Comparison of ENCODE assay signal across 12 cellular contexts in genomic region chr1:212289262-212290077, GRCh38. TPM values are rescaled to one million over a fixed set of nuclear protein-coding genes. Genes with fewer than 3 reads are reported as not detected.
DNase-seq lines count a peak whose midpoint lies in the region; ATAC-seq and TF ChIP-seq lines count a peak whose summit lies in the region.
"Had no signal": no experiment of that assay in that cellular context is flagged by ENCODE, and none has a peak within 500 bp of the region (broad histone marks: within the 10 kb centered on the region; RNA-seq: fewer than 3 reads in every experiment).

No MANE protein-coding gene starts in this region.

- H3K27me3 ChIP-seq in neutrophil (no peaks in the 10 kb centered on the region), stomach (no peaks in the 10 kb centered on the region)

- peaks cover 14% of the 10 kb centered on the region for H3K36me3 Mint-ChIP-seq in T-helper 1 cell treated with Interleukin-12 subunit alpha and Interleukin-12 subunit beta and Interleukin-4 antibody, amounts not matched to agents 30 μg/mL and 1 μg/mL, for 36 hours (ENCODE audit: low read depth)
- no peaks in the 10 kb centered on the region for H3K36me3 Mint-ChIP-seq in activated naive CD8-positive, alpha-beta T cell treated with anti-CD3 and anti-CD28 coated beads, Interleukin-2, amount 50 U/mL, for 24 hours (ENCODE audit: low read depth)

- intact Hi-C loops in head of caudate nucleus (cut with DNase I) (loop anchor here (5.0 to 10.0 kb wide), 3 partner anchors 165 to 315 kb away; partner anchors contain the start of gene ATF3), stomach (cut with DNase I; ENCODE audit: low total_unique reads) (loop anchor here (10.0 kb wide), 1 partner anchor 225 kb away; no protein-coding TSS in a partner anchor)

- TF ChIP-seq POLR2A in stomach (IDR thresholded peaks at IDR 0.05), result no peak

- no peak for TF ChIP-seq EP300 in stomach (IDR thresholded peaks at IDR 0.05)

- POLR2A ChIA-PET in HEK293T (lab: Yijun Ruan, JAX), result no interaction called here

- H3K9me3 Mint-ChIP-seq in T-helper 1 cell treated with Interleukin-12 subunit alpha and Interleukin-12 subunit beta and Interleukin-4 antibody, amounts not matched to agents 30 μg/mL and 1 μg/mL, for 36 hours, result no peaks in the 10 kb centered on the region
- H3K9me3 Mint-ChIP-seq in activated naive CD8-positive, alpha-beta T cell treated with anti-CD3 and anti-CD28 coated beads, Interleukin-2, amount 50 U/mL, for 24 hours, result no peaks in the 10 kb centered on the region
- H3K9me3 Mint-ChIP-seq: nephron had no signal

- peaks cover 69 to 84% of the 10 kb centered on the region in 2 experiments for H3K4me1 ChIP-seq in neutrophil (ENCODE audit: control insufficient read depth in 1 of 2, insufficient read depth in 1 of 2, low read depth in 1 of 2, low read length in 1 of 2)
- H3K4me1 ChIP-seq in stomach, result peaks cover 10 to 77% (median 54%) of the 10 kb centered on the region in 4 donors

- H3K4me1 Mint-ChIP-seq in T-helper 1 cell treated with Interleukin-12 subunit alpha and Interleukin-12 subunit beta and Interleukin-4 antibody, amounts not matched to agents 30 μg/mL and 1 μg/mL, for 36 hours (ENCODE audit: low read depth), result peaks cover 41% of the 10 kb centered on the region
- H3K4me1 Mint-ChIP-seq in activated naive CD8-positive, alpha-beta T cell treated with anti-CD3 and anti-CD28 coated beads, Interleukin-2, amount 50 U/mL, for 24 hours, result peaks cover 69% of the 10 kb centered on the region

- CTCF ChIA-PET in HEK293T (lab: Yijun Ruan, JAX), result interaction anchor here (1.2 kb wide), 1 partner anchor 17 kb away, joined by 5 read pairs; no protein-coding TSS in a partner anchor

- H3K27me3 Mint-ChIP-seq in T-helper 1 cell treated with Interleukin-12 subunit alpha and Interleukin-12 subunit beta and Interleukin-4 antibody, amounts not matched to agents 30 μg/mL and 1 μg/mL, for 36 hours (ENCODE audit: low read depth), result no peaks in the 10 kb centered on the region
- H3K27me3 Mint-ChIP-seq in activated naive CD8-positive, alpha-beta T cell treated with anti-CD3 and anti-CD28 coated beads, Interleukin-2, amount 50 U/mL, for 24 hours, result no peaks in the 10 kb centered on the region

- H3K27ac ChIP-seq in neutrophil, result peak overlapping the region; percentile 95
- peak overlapping the region in 1 of 5 donors; percentile 17 for H3K27ac ChIP-seq in stomach
- H3K27ac ChIP-seq: 22Rv1 had no signal

- H3K9me3 ChIP-seq in neutrophil, result no peaks in the 10 kb centered on the region
- H3K9me3 ChIP-seq in stomach, result no peaks in the 10 kb centered on the region

- no peak for ATAC-seq in activated naive CD8-positive, alpha-beta T cell treated with anti-CD3 and anti-CD28 coated beads, Interleukin-2, amount 50 U/mL, for 24 hours

- no peak for DNase-seq in T-helper 1 cell
- DNase-seq in HEK293T (ENCODE audit: extremely low spot score), result no peak
- DNase-seq in activated naive CD8-positive, alpha-beta T cell treated with anti-CD3 and anti-CD28 coated beads, Interleukin-2, amount 50 U/mL, for 24 hours, result no peak
- no peak for DNase-seq in NCI-H510A treated with DMSO at 0.1 percent for 48 hours (lab: John Stamatoyannopoulos, UW)
- DNase-seq in head of caudate nucleus, result no peak
- no peak for DNase-seq in stomach
- DNase-seq: NCI-H1092 treated with DMSO at 0.1 percent for 48 hours, NCI-H526 had no signal

- H3K4me3 Mint-ChIP-seq in T-helper 1 cell treated with Interleukin-12 subunit alpha and Interleukin-12 subunit beta and Interleukin-4 antibody, amounts not matched to agents 30 μg/mL and 1 μg/mL, for 36 hours, result peak overlapping the region; percentile 40
- peak overlapping the region; percentile 27 for H3K4me3 Mint-ChIP-seq in activated naive CD8-positive, alpha-beta T cell treated with anti-CD3 and anti-CD28 coated beads, Interleukin-2, amount 50 U/mL, for 24 hours

- 38 to 52% (median 43%) methylated on average over 4 of the region's 4 CpGs for WGBS in stomach, 5 donors

- H3K27ac Mint-ChIP-seq in T-helper 1 cell treated with Interleukin-12 subunit alpha and Interleukin-12 subunit beta and Interleukin-4 antibody, amounts not matched to agents 30 μg/mL and 1 μg/mL, for 36 hours, result no peak overlapping the region
- no peak overlapping the region for H3K27ac Mint-ChIP-seq in activated naive CD8-positive, alpha-beta T cell treated with anti-CD3 and anti-CD28 coated beads, Interleukin-2, amount 50 U/mL, for 24 hours
- H3K27ac Mint-ChIP-seq: nephron had no signal

- TF ChIP-seq CTCF in neutrophil (IDR thresholded peaks at IDR 0.05) (no peak), stomach (IDR thresholded peaks at IDR 0.05) (no peak)

- H3K36me3 ChIP-seq in neutrophil, result no peaks in the 10 kb centered on the region
- no peaks in the 10 kb centered on the region for H3K36me3 ChIP-seq in stomach

- peak overlapping the region; percentile 85 to 99 for H3K4me3 ChIP-seq in neutrophil (ENCODE audit: low read depth in 1 of 2, low read length in 1 of 2)
- H3K4me3 ChIP-seq in stomach, result peak overlapping the region in 1 of 4 donors; percentile 78

TF ChIP-seq in HEK293T, 16 proteins besides CTCF, POLR2A, EP300 and RAD21:
- no peak for TF ChIP-seq SUZ12 (IDR thresholded peaks at IDR 0.05)
- TF ChIP-seq PKNOX1 (IDR thresholded peaks at IDR 0.05), result 0 out of 2 replicates have a peak, but pooled peaks have one; percentile 14
TF ChIP-seq in HEK293T: peak in this region for 1.

RNA-seq across cellular contexts. Expression of gene PPP2R5A, which starts 4.3 kb away (rescaled TPM):
- 10 to 100 TPM; 38.4 to 69.6 (median 57.2) TPM for total RNA-seq in stomach
- 10 to 100 TPM; 40.4 to 72.6 (median 40.5) TPM for polyA plus RNA-seq in stomach
